Comparison of ENCODE assay signal across 3 cellular contexts in the genomic region with DNA sequence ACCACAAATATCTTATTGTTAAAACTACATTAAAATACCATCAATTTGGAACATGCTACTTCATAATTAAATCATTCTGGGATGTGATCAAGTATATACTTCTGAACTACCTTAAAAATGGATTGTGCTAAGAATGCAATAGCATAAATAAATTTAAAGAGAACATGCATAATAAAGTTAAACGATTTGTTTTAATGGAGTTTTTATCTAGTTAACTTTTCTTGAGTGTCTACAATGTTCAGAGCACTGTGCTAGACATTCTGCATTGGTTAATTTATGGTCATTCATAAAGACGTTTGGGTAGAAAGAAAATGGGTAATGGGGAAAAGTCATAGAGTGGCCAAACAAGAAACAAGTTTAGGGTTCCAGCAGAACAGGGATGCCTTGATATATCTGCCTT.
TF ChIP-seq lines count a peak whose summit lies in the region.

No MANE protein-coding gene starts in this region.

TF ChIP-seq in SK-N-SH treated with all-trans-retinoic acid at 6 μM for 48 hours, 23 proteins besides CTCF, POLR2A, EP300 and RAD21 (continued from another document):
- no peak for TF ChIP-seq ZNF565 (CRISPR knock-in tag; conservative IDR thresholded peaks at IDR 0.05; ENCODE audit: low read depth)
- peak; percentile 85; the same call in 1 of the 2 replicates for TF ChIP-seq ZC3H10 (CRISPR knock-in tag; IDR thresholded peaks at IDR 0.05)
- peak; percentile 92 for TF ChIP-seq ISL1 (CRISPR knock-in tag; IDR thresholded peaks at IDR 0.05)
- TF ChIP-seq TCF4 (CRISPR knock-in tag; IDR thresholded peaks at IDR 0.05; ENCODE audit: borderline replicate concordance): no peak
- TF ChIP-seq ARNTL (CRISPR knock-in tag; IDR thresholded peaks at IDR 0.05; ENCODE audit: borderline replicate concordance, low read depth): no peak
- TF ChIP-seq, protein P1, sequence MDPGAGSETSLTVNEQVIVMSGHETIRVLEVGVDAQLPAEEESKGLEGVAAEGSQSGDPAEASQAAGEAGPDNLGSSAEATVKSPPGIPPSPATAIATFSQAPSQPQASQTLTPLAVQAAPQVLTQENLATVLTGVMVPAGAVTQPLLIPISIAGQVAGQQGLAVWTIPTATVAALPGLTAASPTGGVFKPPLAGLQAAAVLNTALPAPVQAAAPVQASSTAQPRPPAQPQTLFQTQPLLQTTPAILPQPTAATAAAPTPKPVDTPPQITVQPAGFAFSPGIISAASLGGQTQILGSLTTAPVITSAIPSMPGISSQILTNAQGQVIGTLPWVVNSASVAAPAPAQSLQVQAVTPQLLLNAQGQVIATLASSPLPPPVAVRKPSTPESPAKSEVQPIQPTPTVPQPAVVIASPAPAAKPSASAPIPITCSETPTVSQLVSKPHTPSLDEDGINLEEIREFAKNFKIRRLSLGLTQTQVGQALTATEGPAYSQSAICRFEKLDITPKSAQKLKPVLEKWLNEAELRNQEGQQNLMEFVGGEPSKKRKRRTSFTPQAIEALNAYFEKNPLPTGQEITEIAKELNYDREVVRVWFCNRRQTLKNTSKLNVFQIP (CRISPR knock-in tag; IDR thresholded peaks at IDR 0.05; ENCODE audit: borderline replicate concordance, low read depth): no peak
- TF ChIP-seq ZNF8 (CRISPR knock-in tag; IDR thresholded peaks at IDR 0.05): no peak

TF ChIP-seq in SK-N-SH, 30 proteins besides CTCF, POLR2A, EP300 and RAD21:
- TF ChIP-seq, protein P2, sequence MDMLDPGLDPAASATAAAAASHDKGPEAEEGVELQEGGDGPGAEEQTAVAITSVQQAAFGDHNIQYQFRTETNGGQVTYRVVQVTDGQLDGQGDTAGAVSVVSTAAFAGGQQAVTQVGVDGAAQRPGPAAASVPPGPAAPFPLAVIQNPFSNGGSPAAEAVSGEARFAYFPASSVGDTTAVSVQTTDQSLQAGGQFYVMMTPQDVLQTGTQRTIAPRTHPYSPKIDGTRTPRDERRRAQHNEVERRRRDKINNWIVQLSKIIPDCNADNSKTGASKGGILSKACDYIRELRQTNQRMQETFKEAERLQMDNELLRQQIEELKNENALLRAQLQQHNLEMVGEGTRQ (IDR thresholded peaks at IDR 0.05; ENCODE audit: borderline replicate concordance, low read depth, low read length): no peak
- TF ChIP-seq, protein P3, sequence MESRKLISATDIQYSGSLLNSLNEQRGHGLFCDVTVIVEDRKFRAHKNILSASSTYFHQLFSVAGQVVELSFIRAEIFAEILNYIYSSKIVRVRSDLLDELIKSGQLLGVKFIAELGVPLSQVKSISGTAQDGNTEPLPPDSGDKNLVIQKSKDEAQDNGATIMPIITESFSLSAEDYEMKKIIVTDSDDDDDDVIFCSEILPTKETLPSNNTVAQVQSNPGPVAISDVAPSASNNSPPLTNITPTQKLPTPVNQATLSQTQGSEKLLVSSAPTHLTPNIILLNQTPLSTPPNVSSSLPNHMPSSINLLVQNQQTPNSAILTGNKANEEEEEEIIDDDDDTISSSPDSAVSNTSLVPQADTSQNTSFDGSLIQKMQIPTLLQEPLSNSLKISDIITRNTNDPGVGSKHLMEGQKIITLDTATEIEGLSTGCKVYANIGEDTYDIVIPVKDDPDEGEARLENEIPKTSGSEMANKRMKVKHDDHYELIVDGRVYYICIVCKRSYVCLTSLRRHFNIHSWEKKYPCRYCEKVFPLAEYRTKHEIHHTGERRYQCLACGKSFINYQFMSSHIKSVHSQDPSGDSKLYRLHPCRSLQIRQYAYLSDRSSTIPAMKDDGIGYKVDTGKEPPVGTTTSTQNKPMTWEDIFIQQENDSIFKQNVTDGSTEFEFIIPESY (IDR thresholded peaks at IDR 0.05; ENCODE audit: borderline replicate concordance, low read depth): no peak
- no peak for TF ChIP-seq CHD2 (IDR thresholded peaks at IDR 0.05; ENCODE audit: low read length, partially characterized antibody)
- TF ChIP-seq RCOR1 (IDR thresholded peaks at IDR 0.05; ENCODE audit: low read length): no peak
- TF ChIP-seq GABPA (IDR thresholded peaks at IDR 0.05; ENCODE audit: low read depth): no peak

TF ChIP-seq in IMR-90, 13 proteins besides CTCF, POLR2A, EP300 and RAD21 (continued from another document):
- TF ChIP-seq BHLHE40 (IDR thresholded peaks at IDR 0.05; ENCODE audit: low read depth, low read length) (no peak), FOS (IDR thresholded peaks at IDR 0.05; ENCODE audit: low read depth, low read length) (no peak), CEBPB (IDR thresholded peaks at IDR 0.05; ENCODE audit: low read depth, low read length) (no peak), SMC3 (IDR thresholded peaks at IDR 0.05; ENCODE audit: low read depth, low read length) (no peak), NFE2L2 (IDR thresholded peaks at IDR 0.05; ENCODE audit: low read depth, low read length) (no peak), CHD1 (IDR thresholded peaks at IDR 0.05; ENCODE audit: low read depth, low read length) (no peak), MXI1 (IDR thresholded peaks at IDR 0.05; ENCODE audit: borderline replicate concordance, low read depth, low read length) (no peak)
- TF ChIP-seq, protein P2 (IDR thresholded peaks at IDR 0.05; ENCODE audit: low read depth, low read length): no peak
- TF ChIP-seq, protein P4, sequence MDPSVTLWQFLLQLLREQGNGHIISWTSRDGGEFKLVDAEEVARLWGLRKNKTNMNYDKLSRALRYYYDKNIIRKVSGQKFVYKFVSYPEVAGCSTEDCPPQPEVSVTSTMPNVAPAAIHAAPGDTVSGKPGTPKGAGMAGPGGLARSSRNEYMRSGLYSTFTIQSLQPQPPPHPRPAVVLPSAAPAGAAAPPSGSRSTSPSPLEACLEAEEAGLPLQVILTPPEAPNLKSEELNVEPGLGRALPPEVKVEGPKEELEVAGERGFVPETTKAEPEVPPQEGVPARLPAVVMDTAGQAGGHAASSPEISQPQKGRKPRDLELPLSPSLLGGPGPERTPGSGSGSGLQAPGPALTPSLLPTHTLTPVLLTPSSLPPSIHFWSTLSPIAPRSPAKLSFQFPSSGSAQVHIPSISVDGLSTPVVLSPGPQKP (IDR thresholded peaks at IDR 0.05; ENCODE audit: borderline replicate concordance, low read depth, low read length): no peak
